In the genomic region with DNA sequence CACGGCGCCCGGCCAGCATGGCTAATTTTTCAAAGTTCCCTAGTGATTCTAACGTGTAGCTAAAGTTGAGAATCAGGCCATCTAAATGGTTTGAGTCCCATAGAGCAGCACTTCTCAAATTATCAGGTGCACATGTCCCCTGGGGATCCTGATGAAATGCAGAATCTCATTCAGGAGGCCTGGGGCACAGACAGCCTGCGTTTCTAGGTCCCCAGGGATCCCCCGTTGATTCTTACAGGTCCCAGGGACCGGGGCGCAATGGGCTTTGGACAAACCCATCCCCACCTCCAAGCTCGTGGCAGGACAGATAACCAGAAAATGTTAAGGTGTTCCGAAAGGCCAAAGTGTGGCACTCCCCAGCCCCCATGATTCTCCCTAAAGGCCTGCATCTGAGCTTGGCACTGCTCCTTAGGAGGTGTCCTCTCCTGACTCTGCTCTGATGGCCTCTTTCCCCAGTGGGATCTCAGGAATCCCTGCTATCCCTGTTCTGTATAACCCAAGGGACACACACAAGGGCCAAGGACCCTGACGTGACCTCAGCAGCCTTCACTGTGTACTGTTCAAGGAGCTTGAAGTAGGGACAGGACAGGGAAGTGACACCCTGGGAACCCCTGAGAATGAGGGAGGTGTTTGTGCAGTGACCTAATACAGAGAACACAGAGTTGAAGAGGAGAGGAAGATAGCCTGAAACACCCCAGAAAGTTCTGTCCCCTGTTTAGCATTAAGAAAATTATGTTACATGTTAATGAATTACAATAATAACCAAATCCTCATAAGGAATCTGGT, we compare ENCODE assay signal across 19 cellular contexts. TPM values are rescaled to one million over a fixed set of nuclear protein-coding genes. Genes with fewer than 3 reads are reported as not detected.
DNase-seq lines count a peak whose midpoint lies in the region; ATAC-seq and TF ChIP-seq lines count a peak whose summit lies in the region.
"Had no signal": no experiment of that assay in that cellular context is flagged by ENCODE, and none has a peak within 500 bp of the region (broad histone marks: within the 10 kb centered on the region; RNA-seq: fewer than 3 reads in every experiment).

No MANE protein-coding gene starts in this region.

- no peak for TF ChIP-seq POLR2A in ovary (IDR thresholded peaks at IDR 0.05)

- 98% methylated on average over 11 of the region's 11 CpGs for WGBS in mammary epithelial cell (ENCODE audit: low coverage, missing lambda C conversion rate)
- 89 to 95% (median 92%) methylated on average over 11 of the region's 11 CpGs for WGBS in ovary, 3 donors

- H3K27me3 ChIP-seq in mammary epithelial cell (ENCODE audit: insufficient read depth, low read length) (no peaks in the 10 kb centered on the region), ovary (no peaks in the 10 kb centered on the region)

- DNase-seq in MCF 10A (ENCODE audit: unreplicated experiment) (no peak), mammary epithelial cell (no peak), NAMALWA (ENCODE audit: low spot score) (peak; percentile 93), ovary (no peak)
- peak; percentile 41 for DNase-seq in stimulated activated naive B cell treated with anti-CD40 and anti-IgM and Interleukin-4, amounts not matched to agents 10 μg/mL and 1 μg/mL and 100 μg/mL, for 72 hours
- DNase-seq in activated CD8-positive, alpha-beta T cell treated with anti-CD3 and anti-CD28 coated beads for 36 hours = no peak
- DNase-seq: 8988T; CD4-positive, alpha-beta T cell; DND-41; effector CD8-positive, alpha-beta T cell; NCI-H1694; NCI-H524; occipital lobe had no signal

- H3K4me3 Mint-ChIP-seq in MCF 10A (ENCODE audit: unreplicated experiment) = no peak overlapping the region
- H3K4me3 Mint-ChIP-seq in stimulated activated naive B cell treated with anti-CD40 and anti-IgM and Interleukin-4, amounts not matched to agents 10 μg/mL and 1 μg/mL and 100 μg/mL, for 72 hours = peak overlapping the region in 1 of 2 donors; percentile 30
- H3K4me3 Mint-ChIP-seq in activated CD8-positive, alpha-beta T cell treated with anti-CD3 and anti-CD28 coated beads for 36 hours = no peak overlapping the region
- H3K4me3 Mint-ChIP-seq: activated T-helper 17 cell treated with anti-CD3 and anti-CD28 coated beads, Interleukin-2, amount 50 U/mL, for 72 hours; CD4-positive, alpha-beta T cell; H9; type B pancreatic cell had no signal

- H3K27ac ChIP-seq in mammary epithelial cell (ENCODE audit: insufficient read depth, low read depth, low read length) (no peak overlapping the region), ovary (no peak overlapping the region)

- TF ChIP-seq CTCF in MCF 10A (IDR thresholded peaks at IDR 0.05; ENCODE audit: unreplicated experiment) = no peak
- TF ChIP-seq CTCF in mammary epithelial cell (conservative IDR thresholded peaks at IDR 0.05 in 1 of 2, IDR thresholded peaks at IDR 0.05 in 1 of 2; ENCODE audit: extremely low read depth in 1 of 2, insufficient read depth in 1 of 2, low read depth in 1 of 2, low read length in 2 of 2) = no peak
- TF ChIP-seq CTCF in activated CD8-positive, alpha-beta T cell treated with anti-CD3 and anti-CD28 coated beads for 36 hours (IDR thresholded peaks at IDR 0.05) = no peak
- TF ChIP-seq CTCF in ovary (IDR thresholded peaks at IDR 0.05) = no peak

- dilution Hi-C loops in mammary epithelial cell (cut with HindIII; ENCODE audit: low sequenced_read_pairs) = no loop called here

- H3K79me2 ChIP-seq in mammary epithelial cell (ENCODE audit: insufficient read depth, low read length) = peaks cover 45% of the 10 kb centered on the region

- H3K4me2 ChIP-seq in mammary epithelial cell (ENCODE audit: insufficient read depth, low read depth, low read length) = no peak overlapping the region

- peaks cover 19% of the 10 kb centered on the region for H3K4me1 ChIP-seq in mammary epithelial cell (ENCODE audit: insufficient read depth, low read length)
- no peaks in the 10 kb centered on the region for H3K4me1 ChIP-seq in ovary (ENCODE audit: insufficient read depth)

- no peaks in the 10 kb centered on the region for H3K9me3 ChIP-seq in mammary epithelial cell (replicated peaks; ENCODE audit: insufficient read depth, low read length)
- no peaks in the 10 kb centered on the region for H3K9me3 ChIP-seq in ovary

- intact Hi-C loops in MCF 10A (cut with micrococcal nuclease) (no loop called here), mammary epithelial cell (cut with micrococcal nuclease) (no loop called here), ovary (cut with DNase I) (no loop called here)
- intact Hi-C loops in activated CD8-positive, alpha-beta T cell treated with anti-CD3 and anti-CD28 coated beads for 36 hours (cut with micrococcal nuclease) = no loop called here

- POLR2A ChIA-PET in MCF 10A (lab: Yijun Ruan, JAX) = no interaction called here
- POLR2A ChIA-PET in activated CD8-positive, alpha-beta T cell treated with anti-CD3 and anti-CD28 coated beads for 36 hours (lab: Charles Lee) = no interaction called here

- peaks cover 18% of the 10 kb centered on the region for H3K36me3 ChIP-seq in mammary epithelial cell (ENCODE audit: insufficient read depth, low read length)
- no peaks in the 10 kb centered on the region for H3K36me3 ChIP-seq in ovary

- H2AFZ ChIP-seq in mammary epithelial cell (ENCODE audit: low read depth, low read length) = no peak overlapping the region

- in situ Hi-C loops in mammary epithelial cell (cut with MboI; ENCODE audit: low sequenced_read_pairs in 2 of 2) = loop anchor here in 1 of 2 donors (10.0 kb wide), 1 partner anchor 328 kb away; the partner anchor contains the start of gene CHSY1

- H3K9me3 Mint-ChIP-seq in MCF 10A (ENCODE audit: unreplicated experiment) = no peaks in the 10 kb centered on the region
- no peaks in the 10 kb centered on the region for H3K9me3 Mint-ChIP-seq in stimulated activated naive B cell treated with anti-CD40 and anti-IgM and Interleukin-4, amounts not matched to agents 10 μg/mL and 1 μg/mL and 100 μg/mL, for 72 hours
- H3K9me3 Mint-ChIP-seq in activated CD8-positive, alpha-beta T cell treated with anti-CD3 and anti-CD28 coated beads for 36 hours = no peaks in the 10 kb centered on the region
- H3K9me3 Mint-ChIP-seq: activated T-helper 17 cell treated with anti-CD3 and anti-CD28 coated beads, Interleukin-2, amount 50 U/mL, for 72 hours; CD4-positive, alpha-beta T cell; H9 had no signal

- H3K9ac ChIP-seq in mammary epithelial cell (ENCODE audit: insufficient read depth, low read length) = no peak overlapping the region

- H3K4me3 ChIP-seq in mammary epithelial cell (replicated peaks in 1 of 3; ENCODE audit: insufficient read depth in 1 of 3, low read depth in 2 of 3, low read length in 3 of 3) (no peak overlapping the region), ovary (no peak overlapping the region)

- H3K4me1 Mint-ChIP-seq in MCF 10A (ENCODE audit: insufficient read depth, unreplicated experiment) = peaks cover 7% of the 10 kb centered on the region
- peaks cover 54 to 82% of the 10 kb centered on the region in 2 donors for H3K4me1 Mint-ChIP-seq in stimulated activated naive B cell treated with anti-CD40 and anti-IgM and Interleukin-4, amounts not matched to agents 10 μg/mL and 1 μg/mL and 100 μg/mL, for 72 hours
- H3K4me1 Mint-ChIP-seq in activated CD8-positive, alpha-beta T cell treated with anti-CD3 and anti-CD28 coated beads for 36 hours (ENCODE audit: low read depth) = peaks cover 6% of the 10 kb centered on the region
- H3K4me1 Mint-ChIP-seq: activated T-helper 17 cell treated with anti-CD3 and anti-CD28 coated beads, Interleukin-2, amount 50 U/mL, for 72 hours had no signal

- no peaks in the 10 kb centered on the region for H3K27me3 Mint-ChIP-seq in MCF 10A (ENCODE audit: insufficient read depth, unreplicated experiment)
- H3K27me3 Mint-ChIP-seq in stimulated activated naive B cell treated with anti-CD40 and anti-IgM and Interleukin-4, amounts not matched to agents 10 μg/mL and 1 μg/mL and 100 μg/mL, for 72 hours = no peaks in the 10 kb centered on the region
- peaks cover 17% of the 10 kb centered on the region for H3K27me3 Mint-ChIP-seq in activated CD8-positive, alpha-beta T cell treated with anti-CD3 and anti-CD28 coated beads for 36 hours

- peaks cover 30% of the 10 kb centered on the region for H3K36me3 Mint-ChIP-seq in MCF 10A (ENCODE audit: insufficient read depth, unreplicated experiment)
- peaks cover 64 to 69% of the 10 kb centered on the region in 2 donors for H3K36me3 Mint-ChIP-seq in stimulated activated naive B cell treated with anti-CD40 and anti-IgM and Interleukin-4, amounts not matched to agents 10 μg/mL and 1 μg/mL and 100 μg/mL, for 72 hours
- H3K36me3 Mint-ChIP-seq in activated CD8-positive, alpha-beta T cell treated with anti-CD3 and anti-CD28 coated beads for 36 hours (ENCODE audit: low read depth) = no peaks in the 10 kb centered on the region
- H3K36me3 Mint-ChIP-seq: type B pancreatic cell had no signal

- BruUV-seq in MCF 10A (replicated peaks; lab: Mats Ljungman, UMichigan) (no TSS peak), mammary epithelial cell (replicated peaks; lab: Mats Ljungman, UMichigan) (no TSS peak)

- H3K27ac Mint-ChIP-seq in MCF 10A (ENCODE audit: low read depth, unreplicated experiment) = peak overlapping the region; percentile 70
- H3K27ac Mint-ChIP-seq in stimulated activated naive B cell treated with anti-CD40 and anti-IgM and Interleukin-4, amounts not matched to agents 10 μg/mL and 1 μg/mL and 100 μg/mL, for 72 hours = peak overlapping the region; percentile 63
- no peak overlapping the region for H3K27ac Mint-ChIP-seq in activated CD8-positive, alpha-beta T cell treated with anti-CD3 and anti-CD28 coated beads for 36 hours
- H3K27ac Mint-ChIP-seq: activated T-helper 17 cell treated with anti-CD3 and anti-CD28 coated beads, Interleukin-2, amount 50 U/mL, for 72 hours; CD4-positive, alpha-beta T cell; H9; type B pancreatic cell had no signal

- TF ChIP-seq EP300 in ovary (IDR thresholded peaks at IDR 0.05) = no peak

- H4K20me1 ChIP-seq in mammary epithelial cell (ENCODE audit: insufficient read depth, low read length) = no peaks in the 10 kb centered on the region

- CTCF ChIA-PET in MCF 10A (lab: Yijun Ruan, JAX) (interaction anchor here (1.1 to 3.1 kb wide), 2 partner anchors 10 to 81 kb away, joined by 3 to 18 read pairs; partner anchors contain the start of gene LRRK1), mammary epithelial cell (lab: Charles Lee; ENCODE audit: low non-redundant PET) (no interaction called here)
- CTCF ChIA-PET in activated CD8-positive, alpha-beta T cell treated with anti-CD3 and anti-CD28 coated beads for 36 hours (lab: Charles Lee) = interaction anchor here (1.1 to 4.0 kb wide), 3 partner anchors 9 to 80 kb away, joined by 3 to 26 read pairs (median 3); partner anchors contain the start of gene LRRK1

- ATAC-seq in HG02610 (IDR thresholded peaks at IDR 0.05; ENCODE audit: unreplicated experiment) (peak; percentile 30), esophagus mucosa (no peak)
- peak; percentile 79 to 87 for ATAC-seq in stimulated activated naive B cell treated with anti-CD40 and anti-IgM and Interleukin-4, amounts not matched to agents 10 μg/mL and 1 μg/mL and 100 μg/mL, for 72 hours (replicated peaks)
- ATAC-seq in activated CD8-positive, alpha-beta T cell treated with anti-CD3 and anti-CD28 coated beads for 36 hours = no peak
- ATAC-seq: activated T-helper 17 cell treated with anti-CD3 and anti-CD28 coated beads, Interleukin-2, amount 50 U/mL, for 72 hours; PC-3 had no signal

RNA-seq across cellular contexts. Expression of gene LRRK1, which starts 8.0 kb away (rescaled TPM):
- 15.4 and 18.0 TPM in 2 replicates for total RNA-seq in MCF 10A (2022)
- 10 to 100 TPM; 11.8 to 24.0 TPM for total RNA-seq in mammary epithelial cell
- 7.7 TPM for polyA plus RNA-seq in mammary epithelial cell
- polyA minus RNA-seq in mammary epithelial cell = 16.7 TPM
- under 1 TPM; 0.50 to 0.83 TPM for total RNA-seq in activated CD8-positive, alpha-beta T cell treated with anti-CD3 and anti-CD28 coated beads for 36 hours
- 10 to 100 TPM in 6 of 7 donors, 1 to 10 TPM in 1; 8.6 to 27.3 (median 19.4) TPM for total RNA-seq in ovary
- 1 to 10 TPM; 6.5 to 8.4 TPM for polyA plus RNA-seq in ovary
- total RNA-seq in esophagus mucosa = 14.2 TPM

RNA-seq across cellular contexts. Expression of gene ALDH1A3, which starts 47.5 kb away (rescaled TPM):
- total RNA-seq in MCF 10A (2022) = 3.4 and 4.3 TPM in 2 replicates
- 100 to 1,000 TPM; 284 to 347 TPM for total RNA-seq in mammary epithelial cell
- polyA plus RNA-seq in mammary epithelial cell = 430 TPM
- polyA minus RNA-seq in mammary epithelial cell = 896 TPM
- total RNA-seq in activated CD8-positive, alpha-beta T cell treated with anti-CD3 and anti-CD28 coated beads for 36 hours = not detected
- 10 to 100 TPM in 3 of 7 donors, 1 to 10 TPM in 4; 2.2 to 73.2 (median 9.6) TPM for total RNA-seq in ovary
- 10 to 100 TPM in 1 of 2 donors, 1 to 10 TPM in 1; 9.9 to 21.7 TPM for polyA plus RNA-seq in ovary
- total RNA-seq in esophagus mucosa = 15.7 TPM
- total RNA-seq: activated T-helper 17 cell treated with anti-CD3 and anti-CD28 coated beads, Interleukin-2, amount 50 U/mL, for 72 hours; CD4-positive, alpha-beta T cell had no signal

Comparison
In these comparisons a context has a peak if more than half of its experiments do, and no peak if none do; other contexts are left out.
1. DNase-seq: peak in NAMALWA (single experiment) and stimulated activated naive B cell treated with anti-CD40 and anti-IgM and Interleukin-4, amounts not matched to agents 10 μg/mL and 1 μg/mL and 100 μg/mL, for 72 hours (single experiment); none in MCF 10A (single experiment), mammary epithelial cell (single experiment), activated CD8-positive, alpha-beta T cell treated with anti-CD3 and anti-CD28 coated beads for 36 hours (single experiment) and ovary (0 of 5).
2. ATAC-seq: peak in HG02610 (single experiment) and stimulated activated naive B cell treated with anti-CD40 and anti-IgM and Interleukin-4, amounts not matched to agents 10 μg/mL and 1 μg/mL and 100 μg/mL, for 72 hours (2 of 2); none in activated CD8-positive, alpha-beta T cell treated with anti-CD3 and anti-CD28 coated beads for 36 hours (single experiment) and esophagus mucosa (single experiment).